In the genomic region with DNA sequence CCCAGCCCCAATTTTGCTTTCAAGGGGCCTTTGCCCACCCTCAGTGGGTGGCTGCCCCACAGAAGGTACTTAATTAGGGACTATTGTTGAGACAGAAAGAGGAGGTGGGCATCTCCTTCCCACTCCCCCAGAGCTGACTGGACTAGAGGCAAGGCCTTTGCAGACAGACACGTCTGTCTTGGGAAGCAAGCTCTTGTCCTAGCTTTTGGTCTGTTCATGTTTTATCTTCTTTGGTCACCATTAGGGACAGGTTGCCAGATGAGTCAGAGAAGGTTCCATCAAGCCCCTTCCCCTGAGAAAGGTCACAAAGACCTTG, we compare ENCODE assay signal across 1 cellular context.
TF ChIP-seq lines count a peak whose summit lies in the region.

No MANE protein-coding gene starts in this region.

TF ChIP-seq in K562, 482 proteins besides CTCF, POLR2A, EP300 and RAD21:
- TF ChIP-seq CLOCK (CRISPR knock-in tag; IDR thresholded peaks at IDR 0.05; ENCODE audit: borderline replicate concordance) = no peak
- TF ChIP-seq ZNF740 (CRISPR knock-in tag; IDR thresholded peaks at IDR 0.05) = no peak
- peak in 1 of 2 experiments; percentile 52; a peak in 1 of 4 replicates for TF ChIP-seq ZNF740 (tag; IDR thresholded peaks at IDR 0.05)
- TF ChIP-seq GATAD2B (IDR thresholded peaks at IDR 0.05; ENCODE audit: borderline replicate concordance) = no peak
- TF ChIP-seq ARID1B (IDR thresholded peaks at IDR 0.05) = 0 out of 2 replicates have a peak, but pooled peaks have one; percentile 3
- 0 out of 2 replicates have a peak, but pooled peaks have one; percentile 39 for TF ChIP-seq CREB3 (tag; conservative IDR thresholded peaks at IDR 0.05; ENCODE audit: low read depth)
- TF ChIP-seq RHOXF2B (CRISPR knock-in tag; conservative IDR thresholded peaks at IDR 0.05) = peak; percentile 58; the same call in 1 of the 2 replicates
- TF ChIP-seq, protein P1, sequence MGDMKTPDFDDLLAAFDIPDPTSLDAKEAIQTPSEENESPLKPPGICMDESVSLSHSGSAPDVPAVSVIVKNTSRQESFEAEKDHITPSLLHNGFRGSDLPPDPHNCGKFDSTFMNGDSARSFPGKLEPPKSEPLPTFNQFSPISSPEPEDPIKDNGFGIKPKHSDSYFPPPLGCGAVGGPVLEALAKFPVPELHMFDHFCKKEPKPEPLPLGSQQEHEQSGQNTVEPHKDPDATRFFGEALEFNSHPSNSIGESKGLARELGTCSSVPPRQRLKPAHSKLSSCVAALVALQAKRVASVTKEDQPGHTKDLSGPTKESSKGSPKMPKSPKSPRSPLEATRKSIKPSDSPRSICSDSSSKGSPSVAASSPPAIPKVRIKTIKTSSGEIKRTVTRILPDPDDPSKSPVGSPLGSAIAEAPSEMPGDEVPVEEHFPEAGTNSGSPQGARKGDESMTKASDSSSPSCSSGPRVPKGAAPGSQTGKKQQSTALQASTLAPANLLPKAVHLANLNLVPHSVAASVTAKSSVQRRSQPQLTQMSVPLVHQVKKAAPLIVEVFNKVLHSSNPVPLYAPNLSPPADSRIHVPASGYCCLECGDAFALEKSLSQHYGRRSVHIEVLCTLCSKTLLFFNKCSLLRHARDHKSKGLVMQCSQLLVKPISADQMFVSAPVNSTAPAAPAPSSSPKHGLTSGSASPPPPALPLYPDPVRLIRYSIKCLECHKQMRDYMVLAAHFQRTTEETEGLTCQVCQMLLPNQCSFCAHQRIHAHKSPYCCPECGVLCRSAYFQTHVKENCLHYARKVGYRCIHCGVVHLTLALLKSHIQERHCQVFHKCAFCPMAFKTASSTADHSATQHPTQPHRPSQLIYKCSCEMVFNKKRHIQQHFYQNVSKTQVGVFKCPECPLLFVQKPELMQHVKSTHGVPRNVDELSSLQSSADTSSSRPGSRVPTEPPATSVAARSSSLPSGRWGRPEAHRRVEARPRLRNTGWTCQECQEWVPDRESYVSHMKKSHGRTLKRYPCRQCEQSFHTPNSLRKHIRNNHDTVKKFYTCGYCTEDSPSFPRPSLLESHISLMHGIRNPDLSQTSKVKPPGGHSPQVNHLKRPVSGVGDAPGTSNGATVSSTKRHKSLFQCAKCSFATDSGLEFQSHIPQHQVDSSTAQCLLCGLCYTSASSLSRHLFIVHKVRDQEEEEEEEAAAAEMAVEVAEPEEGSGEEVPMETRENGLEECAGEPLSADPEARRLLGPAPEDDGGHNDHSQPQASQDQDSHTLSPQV (IDR thresholded peaks at IDR 0.05) = peak; percentile 48; the same call in 1 of the 2 replicates
- TF ChIP-seq, protein P2, sequence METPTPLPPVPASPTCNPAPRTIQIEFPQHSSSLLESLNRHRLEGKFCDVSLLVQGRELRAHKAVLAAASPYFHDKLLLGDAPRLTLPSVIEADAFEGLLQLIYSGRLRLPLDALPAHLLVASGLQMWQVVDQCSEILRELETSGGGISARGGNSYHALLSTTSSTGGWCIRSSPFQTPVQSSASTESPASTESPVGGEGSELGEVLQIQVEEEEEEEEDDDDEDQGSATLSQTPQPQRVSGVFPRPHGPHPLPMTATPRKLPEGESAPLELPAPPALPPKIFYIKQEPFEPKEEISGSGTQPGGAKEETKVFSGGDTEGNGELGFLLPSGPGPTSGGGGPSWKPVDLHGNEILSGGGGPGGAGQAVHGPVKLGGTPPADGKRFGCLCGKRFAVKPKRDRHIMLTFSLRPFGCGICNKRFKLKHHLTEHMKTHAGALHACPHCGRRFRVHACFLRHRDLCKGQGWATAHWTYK (CRISPR knock-in tag; IDR thresholded peaks at IDR 0.05) = no peak
- no peak for TF ChIP-seq LCOR (CRISPR knock-in tag; IDR thresholded peaks at IDR 0.05)
- no peak for TF ChIP-seq ATF1 (CRISPR knock-in tag; IDR thresholded peaks at IDR 0.05)
- no peak for TF ChIP-seq ATF1 (tag; IDR thresholded peaks at IDR 0.05)
- TF ChIP-seq ZBTB7A (IDR thresholded peaks at IDR 0.05; ENCODE audit: borderline replicate concordance, control insufficient read depth, low read depth, low read length) = peak; percentile 21; the same call in 1 of the 2 replicates
- no peak for TF ChIP-seq MXD1 (CRISPR knock-in tag; IDR thresholded peaks at IDR 0.05; ENCODE audit: borderline replicate concordance, poor library complexity, severe bottlenecking)
- peak; percentile 26; the same call in 1 of the 2 replicates for TF ChIP-seq ZNF668 (CRISPR knock-in tag; IDR thresholded peaks at IDR 0.05)
